8 cellular contexts compared by ENCODE assay signal in genomic region chr10:71396714-71397339, GRCh38. TPM values are rescaled to one million over a fixed set of nuclear protein-coding genes. Genes with fewer than 3 reads are reported as not detected.
DNase-seq lines count a peak whose midpoint lies in the region; TF ChIP-seq lines count a peak whose summit lies in the region.

TSS of gene CDH23 (plus strand) at chr10:71396920. CDS start at chr10:71439832, 42,912 bp downstream.

- H3K4me1 ChIP-seq in SK-N-SH (ENCODE audit: control insufficient read depth in 1 of 2, insufficient read depth in 2 of 2, low read depth in 1 of 2, low read length in 1 of 2): peaks cover 0 to 9% of the 10 kb centered on the region in 2 experiments; a peak in 1 of 4 replicates

- intact Hi-C loops in head of caudate nucleus (cut with DNase I): loop anchor here (10.0 kb wide), 1 partner anchor 178 kb away; no protein-coding TSS in a partner anchor

- H3K4me1 Mint-ChIP-seq in progenitor cell of endocrine pancreas (ENCODE audit: low read depth) (peaks cover 1% of the 10 kb centered on the region), HFFc6 (ENCODE audit: low read depth) (no peaks in the 10 kb centered on the region)

- H3K27ac Mint-ChIP-seq in progenitor cell of endocrine pancreas (peak within 1 kb of the TSS; percentile 63), HFFc6 (no peak within 1 kb of the TSS)

- H3K4me3 Mint-ChIP-seq in progenitor cell of endocrine pancreas (ENCODE audit: low read depth) (peak within 1 kb of the TSS; percentile 63), HFFc6 (no peak within 1 kb of the TSS)

- TF ChIP-seq CTCF in SK-N-SH (IDR thresholded peaks at IDR 0.05): no peak
- no peak for TF ChIP-seq CTCF in progenitor cell of endocrine pancreas (IDR thresholded peaks at IDR 0.05; ENCODE audit: unreplicated experiment)
- TF ChIP-seq CTCF in HFFc6 (IDR thresholded peaks at IDR 0.05): no peak

- under 1% methylated on average over 36 of the region's 97 CpGs for WGBS in SK-N-SH (ENCODE audit: low lambda C conversion rate)

- no peaks in the 10 kb centered on the region for H3F3A ChIP-seq in SK-N-SH (replicated peaks; ENCODE audit: insufficient read depth)

- 0 out of 2 replicates have a peak within 1 kb of the TSS, but pooled peaks have one; percentile 35 for H2AFZ ChIP-seq in SK-N-SH (ENCODE audit: low read depth)

- H3K36me3 ChIP-seq in SK-N-SH (replicated peaks in 1 of 2; ENCODE audit: control insufficient read depth in 1 of 2, insufficient read depth in 2 of 2, low read length in 1 of 2): no peaks in the 10 kb centered on the region

- TF ChIP-seq RAD21 in SK-N-SH (IDR thresholded peaks at IDR 0.05; ENCODE audit: low read length): no peak

- no peaks in the 10 kb centered on the region for H3K9me3 ChIP-seq in SK-N-SH

- H3K9me2 ChIP-seq in SK-N-SH: no peaks in the 10 kb centered on the region

- POLR2A ChIA-PET in SK-N-SH (lab: Yijun Ruan, JAX): no interaction called here

- peak within 1 kb of the TSS in 1 of 2 experiments; percentile 41; a peak in 3 of 4 replicates for H3K4me3 ChIP-seq in SK-N-SH (ENCODE audit: low read depth in 2 of 2, low read length in 1 of 2)

- CTCF ChIA-PET in SK-N-SH (lab: Yijun Ruan, JAX): interaction anchor here (0.6 to 12.3 kb wide), 52 partner anchors 10 to 501 kb away, joined by 3 to 223 read pairs (median 5); partner anchors contain the start of gene SLC29A3

- H3K27me3 Mint-ChIP-seq in progenitor cell of endocrine pancreas (peaks cover 83% of the 10 kb centered on the region), HFFc6 (ENCODE audit: insufficient read depth) (peaks cover 63% of the 10 kb centered on the region)

- H3K9me3 Mint-ChIP-seq in progenitor cell of endocrine pancreas (ENCODE audit: low read depth) (no peaks in the 10 kb centered on the region), HFFc6 (no peaks in the 10 kb centered on the region)

- DNase-seq in NOMO-1 treated with dmso at 0.1 percent for 144 hours (lab: John Stamatoyannopoulos, UW; ENCODE audit: unreplicated experiment) (peak; percentile 8), NOMO-1 treated with DMSO at 0.1 percent for 48 hours (lab: John Stamatoyannopoulos, UW; ENCODE audit: unreplicated experiment) (no peak), SK-N-SH (peak; percentile 88), head of caudate nucleus (peak in 30 of 42 donors; percentile 34 to 80 (median 52)), progenitor cell of endocrine pancreas (ENCODE audit: low spot score, unreplicated experiment) (no peak), HT-29 (ENCODE audit: low spot score) (no peak), GOT3 (lab: John Stamatoyannopoulos, UW) (no peak), HFFc6 (no peak)

- no peak within 1 kb of the TSS for H3K27ac ChIP-seq in SK-N-SH (ENCODE audit: low read depth in 2 of 2, low read length in 1 of 2)

- no peak for TF ChIP-seq EP300 in SK-N-SH (IDR thresholded peaks at IDR 0.05; ENCODE audit: borderline replicate concordance in 1 of 2, low read depth in 1 of 2, low read length in 1 of 2)

- H3K36me3 Mint-ChIP-seq in progenitor cell of endocrine pancreas (ENCODE audit: insufficient read depth) (no peaks in the 10 kb centered on the region), HFFc6 (ENCODE audit: low read depth) (no peaks in the 10 kb centered on the region)

- H4K20me1 ChIP-seq in SK-N-SH (ENCODE audit: insufficient read depth): no peaks in the 10 kb centered on the region

- H3K27me3 ChIP-seq in SK-N-SH (ENCODE audit: insufficient read depth): peaks cover 48% of the 10 kb centered on the region

- H3K9ac ChIP-seq in SK-N-SH: no peak within 1 kb of the TSS

- H3K79me2 ChIP-seq in SK-N-SH (ENCODE audit: insufficient read depth): no peaks in the 10 kb centered on the region

- no peak within 1 kb of the TSS for H3K4me2 ChIP-seq in SK-N-SH

TF ChIP-seq in SK-N-SH, 30 proteins besides CTCF, POLR2A, EP300 and RAD21:
- TF ChIP-seq RXRA (IDR thresholded peaks at IDR 0.05; ENCODE audit: borderline replicate concordance, low read depth): no peak
- no peak for TF ChIP-seq SMC3 (IDR thresholded peaks at IDR 0.05; ENCODE audit: low read depth, low read length)
- TF ChIP-seq IRF3 (IDR thresholded peaks at IDR 0.05; ENCODE audit: low read depth, low read length): no peak
- TF ChIP-seq MEF2A (IDR thresholded peaks at IDR 0.05; ENCODE audit: borderline replicate concordance, low read depth): no peak
- no peak for TF ChIP-seq ELF1 (IDR thresholded peaks at IDR 0.05)
- no peak for TF ChIP-seq GABPA (IDR thresholded peaks at IDR 0.05; ENCODE audit: low read depth)
- no peak for TF ChIP-seq MXI1 (IDR thresholded peaks at IDR 0.05; ENCODE audit: low read depth, low read length)
TF ChIP-seq in SK-N-SH: peak in this region for 0.

RNA-seq across cellular contexts. Expression of gene CDH23, which starts in this region (rescaled TPM):
- polyA plus RNA-seq in SK-N-SH (2012; rRNA removed): 0.03 and 0.18 TPM in 2 replicates
- 0.03 and 0.05 TPM in 2 replicates for polyA plus RNA-seq in SK-N-SH (2012; cell fraction: cytosol; rRNA removed)
- 0.04 and 0.12 TPM in 2 replicates for polyA plus RNA-seq in SK-N-SH (2012; cell fraction: nucleus; rRNA removed)
- 0.43 and 0.53 TPM in 2 replicates for total RNA-seq in progenitor cell of endocrine pancreas
- 0.05 and 0.63 TPM in 2 replicates for total RNA-seq in HT-29 (2014; rRNA removed; shearing (Covaris generic))
- total RNA-seq in HFFc6 (2021; fragmentation: NEBNext Ultra II Directional; extraction: Animal tissue kit (Norgen Biotek cat#: 25700)): under 1 TPM in 4 of 6 experiments, not detected in 2; 0.02 to 0.11 (median 0.04) TPM

Comparison
In these comparisons a context has a peak if more than half of its experiments do, and no peak if none do; other contexts are left out.
1. DNase-seq: peak in NOMO-1 treated with dmso at 0.1 percent for 144 hours (single experiment) and head of caudate nucleus (30 of 42); none in NOMO-1 treated with DMSO at 0.1 percent for 48 hours (single experiment), progenitor cell of endocrine pancreas (single experiment), HT-29 (single experiment), GOT3 (single experiment) and HFFc6 (single experiment).
2. Peak in DNase-seq in SK-N-SH; RNA of the gene not detected or under 1 TPM.